In genomic region chr4:173181769-173182374, GRCh38 we compare ENCODE assay signal across 1 cellular context.
TF ChIP-seq lines count a peak whose summit lies in the region.

No MANE protein-coding gene starts in this region.

TF ChIP-seq in HCT116, 20 proteins besides CTCF, POLR2A, EP300 and RAD21 (continued from another document):
- no peak for TF ChIP-seq REST (IDR thresholded peaks at IDR 0.05; ENCODE audit: low read depth)
- no peak for TF ChIP-seq ZFX (IDR thresholded peaks at IDR 0.05)
- TF ChIP-seq MAX (IDR thresholded peaks at IDR 0.05) = peak; percentile 22; the same call in 1 of the 2 replicates
- TF ChIP-seq CEBPB (IDR thresholded peaks at IDR 0.05; ENCODE audit: low read depth) = peak; percentile 56; the same call in 1 of the 2 replicates
- no peak for TF ChIP-seq SIN3A (IDR thresholded peaks at IDR 0.05; ENCODE audit: low read depth)
- peak; percentile 71 for TF ChIP-seq FOSL1 (IDR thresholded peaks at IDR 0.05; ENCODE audit: low read depth)
- TF ChIP-seq EGR1 (IDR thresholded peaks at IDR 0.05; ENCODE audit: low read depth) = 0 out of 2 replicates have a peak, but pooled peaks have one; percentile 18
- no peak for TF ChIP-seq ZBTB33 (IDR thresholded peaks at IDR 0.05; ENCODE audit: extremely low read depth, insufficient replicate concordance, low read length)
- no peak for TF ChIP-seq POLR2AphosphoS5 (IDR thresholded peaks at IDR 0.05; ENCODE audit: low read depth, low read length)
- TF ChIP-seq ZNF274 (IDR thresholded peaks at IDR 0.05; ENCODE audit: low read depth, low read length) = no peak
